In genomic region chr13:73902847-73903246, GRCh38 we compare ENCODE assay signal across 2 cellular contexts.
TF ChIP-seq lines count a peak whose summit lies in the region.

No MANE protein-coding gene starts in this region.

TF ChIP-seq in SK-N-SH, 30 proteins besides CTCF, POLR2A, EP300 and RAD21:
- TF ChIP-seq FOXJ3 (CRISPR knock-in tag; IDR thresholded peaks at IDR 0.05) (0 out of 2 replicates have a peak, but pooled peaks have one; percentile 28), TCF12 (IDR thresholded peaks at IDR 0.05) (0 out of 2 replicates have a peak, but pooled peaks have one; percentile 6), RXRA (IDR thresholded peaks at IDR 0.05; ENCODE audit: borderline replicate concordance, low read depth) (no peak), JUND (IDR thresholded peaks at IDR 0.05) (no peak), GATA2 (CRISPR knock-in tag; IDR thresholded peaks at IDR 0.05) (peak; percentile 26; the same call in 1 of the 2 replicates)

TF ChIP-seq in GM12878, 131 proteins besides CTCF, POLR2A, EP300 and RAD21:
- TF ChIP-seq TARDBP (IDR thresholded peaks at IDR 0.05; ENCODE audit: borderline replicate concordance) (no peak), PBX3 (IDR thresholded peaks at IDR 0.05; ENCODE audit: insufficient replicate concordance, low read depth, low read length) (no peak), BACH1 (IDR thresholded peaks at IDR 0.05; ENCODE audit: borderline replicate concordance) (no peak), SMC3 (IDR thresholded peaks at IDR 0.05; ENCODE audit: borderline replicate concordance, low read length) (no peak), RELA (IDR thresholded peaks at IDR 0.05; ENCODE audit: borderline replicate concordance, partially characterized antibody) (no peak), CHD1 (IDR thresholded peaks at IDR 0.05; ENCODE audit: low read depth, low read length) (no peak), MYB (IDR thresholded peaks at IDR 0.05; ENCODE audit: borderline replicate concordance, low read depth, low read length) (no peak), RAD51 (IDR thresholded peaks at IDR 0.05) (no peak), MYC (IDR thresholded peaks at IDR 0.05; ENCODE audit: insufficient read depth, insufficient read length, insufficient replicate concordance, low read length, severe bottlenecking) (no peak)
